ENCODE assay signal across 7 cellular contexts in the genomic region with DNA sequence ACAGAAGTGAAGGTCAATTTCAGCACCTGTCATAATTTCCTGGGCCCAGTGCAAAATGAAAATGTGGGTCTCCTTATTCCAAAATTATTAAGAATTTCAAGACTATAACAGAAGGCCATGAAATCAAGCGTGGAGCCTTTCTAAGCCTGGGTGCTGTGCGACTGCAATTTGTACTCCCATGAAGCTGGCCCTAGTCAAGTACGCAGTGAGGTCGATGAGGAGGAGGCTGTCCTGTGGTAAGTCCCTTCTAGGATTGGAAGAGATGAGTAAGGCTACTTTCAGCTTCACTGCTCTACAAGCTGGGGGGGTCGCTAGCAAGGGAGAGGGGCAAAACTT. TPM values are rescaled to one million over a fixed set of nuclear protein-coding genes. Genes with fewer than 3 reads are reported as not detected.
DNase-seq lines count a peak whose midpoint lies in the region; ATAC-seq, FAIRE-seq and TF ChIP-seq lines count a peak whose summit lies in the region.

No MANE protein-coding gene starts in this region.

- FAIRE-seq in RCC 7860 (lab: Jason Lieb, UNC), result no peak

- H3K9me3 ChIP-seq in SJCRH30 (replicated peaks), result no peaks in the 10 kb centered on the region
- H3K9me3 ChIP-seq in psoas muscle, result no peaks in the 10 kb centered on the region

- peak; percentile 8 for DNase-seq in HCEC 1CT
- no peak for DNase-seq in SJCRH30
- no peak for DNase-seq in fibroblast of villous mesenchyme (ENCODE audit: low read depth)
- DNase-seq in psoas muscle, result no peak
- DNase-seq in NCI-H446 (lab: John Stamatoyannopoulos, UW), result no peak
- DNase-seq in RCC 7860 (ENCODE audit: low spot score), result no peak
- no peak for DNase-seq in cerebellar nuclear complex (lab: John Stamatoyannopoulos, UW)

- intact Hi-C loops in psoas muscle (cut with DNase I), result no loop called here

- ATAC-seq in psoas muscle, result peak; percentile 28 to 61 (median 46)

- H3K36me3 ChIP-seq in SJCRH30, result peaks cover 25% of the 10 kb centered on the region
- peaks cover 2 to 35% of the 10 kb centered on the region in 2 donors for H3K36me3 ChIP-seq in psoas muscle (ENCODE audit: insufficient read depth in 1 of 2, low read depth in 1 of 2)

- H3K27ac ChIP-seq in SJCRH30 (no peak overlapping the region), psoas muscle (peak overlapping the region; percentile 94)

- H3K4me1 ChIP-seq in SJCRH30, result peaks cover 8% of the 10 kb centered on the region
- peaks cover 17% of the 10 kb centered on the region for H3K4me1 ChIP-seq in psoas muscle

- TF ChIP-seq CTCF in fibroblast of villous mesenchyme (IDR thresholded peaks at IDR 0.05; ENCODE audit: insufficient read depth, low read depth, low read length) (no peak), psoas muscle (IDR thresholded peaks at IDR 0.05) (no peak)

- H3K4me3 ChIP-seq in SJCRH30, result peak overlapping the region; percentile 74
- peak overlapping the region; percentile 91 for H3K4me3 ChIP-seq in fibroblast of villous mesenchyme (ENCODE audit: low read depth, low read length)
- peak overlapping the region; percentile 100 for H3K4me3 ChIP-seq in psoas muscle

- H3K27me3 ChIP-seq in SJCRH30 (no peaks in the 10 kb centered on the region), psoas muscle (ENCODE audit: insufficient read depth in 3 of 3, low read length in 2 of 3) (no peaks in the 10 kb centered on the region)

- WGBS in psoas muscle, 3 donors, result 7 to 13% (median 8%) methylated on average over 5 of the region's 5 CpGs

RNA-seq across cellular contexts. Expression of gene NUDC, which starts 0.4 kb away (rescaled TPM):
- 89.7 and 95.5 TPM in 2 replicates for total RNA-seq in SJCRH30 (2014; rRNA removed; shearing (Covaris generic))
- total RNA-seq in fibroblast of villous mesenchyme (19.0 and 21.9 TPM in 2 replicates), psoas muscle (10 to 100 TPM; 55.7 to 65.5 (median 62.3) TPM)
- 100 to 1,000 TPM in 1 of 3 donors, 10 to 100 TPM in 2; 77.7 to 105 (median 89.7) TPM for polyA plus RNA-seq in psoas muscle

RNA-seq across cellular contexts. Expression of gene NR0B2, which starts 7.3 kb away (rescaled TPM):
- total RNA-seq in SJCRH30 (2014; rRNA removed; shearing (Covaris generic)), result not detected in 2 replicates
- total RNA-seq in fibroblast of villous mesenchyme (not detected in 2 replicates), psoas muscle (1 to 10 TPM in 1 of 4 donors, under 1 TPM in 2, not detected in 1; 0.25 to 1.1 (median 0.49) TPM)
- polyA plus RNA-seq in psoas muscle, result under 1 TPM; 0.06 to 0.21 (median 0.07) TPM

RNA-seq across cellular contexts. Expression of gene GPATCH3, which starts 20.8 kb away (rescaled TPM):
- total RNA-seq in SJCRH30 (2014; rRNA removed; shearing (Covaris generic)), result 12.0 and 12.9 TPM in 2 replicates
- total RNA-seq in fibroblast of villous mesenchyme (7.3 and 8.7 TPM in 2 replicates), psoas muscle (10 to 100 TPM; 10.7 to 22.9 (median 12.1) TPM)
- polyA plus RNA-seq in psoas muscle, result 10 to 100 TPM; 13.7 to 31.8 (median 17.8) TPM

RNA-seq across cellular contexts. Expression of gene GPN2, which starts 31.0 kb away (rescaled TPM):
- 22.4 and 25.3 TPM in 2 replicates for total RNA-seq in SJCRH30 (2014; rRNA removed; shearing (Covaris generic))
- total RNA-seq in fibroblast of villous mesenchyme, result 9.5 and 11.9 TPM in 2 replicates
- 10 to 100 TPM; 18.3 to 35.9 (median 25.6) TPM for total RNA-seq in psoas muscle
- polyA plus RNA-seq in psoas muscle, result 10 to 100 TPM; 19.2 to 34.0 (median 19.4) TPM

RNA-seq across cellular contexts. Expression of gene KDF1, which starts 39.2 kb away (rescaled TPM):
- total RNA-seq in SJCRH30 (2014; rRNA removed; shearing (Covaris generic)), result not detected in 2 replicates
- total RNA-seq in fibroblast of villous mesenchyme (not detected in 2 replicates), psoas muscle (not detected)
- polyA plus RNA-seq in psoas muscle, result under 1 TPM in 1 of 3 donors, not detected in 2; 0.01 TPM
